ENCODE assay signal across 9 cellular contexts in genomic region chr1:220189750-220190347, GRCh38.
DNase-seq lines count a peak whose midpoint lies in the region; ATAC-seq, FAIRE-seq and TF ChIP-seq lines count a peak whose summit lies in the region.
"Had no signal": no experiment of that assay in that cellular context is flagged by ENCODE, and none has a peak within 500 bp of the region (broad histone marks: within the 10 kb centered on the region; RNA-seq: fewer than 3 reads in every experiment).

No MANE protein-coding gene starts in this region.

- H3K4me1 ChIP-seq in stomach: no peaks in the 10 kb centered on the region

- no peaks in the 10 kb centered on the region for H3K4me1 Mint-ChIP-seq in activated T-helper 2 cell treated with anti-CD3 and anti-CD28 coated beads, Interferon-gamma antibody, Interleukin-2, Interleukin-4, amounts not matched to agents 10 μg/mL and 5 μg/mL and 100 μg/mL, durations not matched to agents 14 hours and 24 hours and 36 hours (ENCODE audit: low read depth)

- no peak for TF ChIP-seq POLR2A in stomach (IDR thresholded peaks at IDR 0.05)

- TF ChIP-seq EP300 in stomach (IDR thresholded peaks at IDR 0.05): no peak

- DNase-seq in ELR (ENCODE audit: low read depth) (peak; percentile 66), KBM-7 (peak; percentile 46), SK-MEL-5 (ENCODE audit: low read depth, low spot score) (peak; percentile 59), frontal cortex (ENCODE audit: low spot score in 2 of 2) (peak in 1 of 2 donors; percentile 17), stomach (no peak)
- DNase-seq in activated T-helper 2 cell treated with anti-CD3 and anti-CD28 coated beads, Interferon-gamma antibody, Interleukin-2, Interleukin-4, amounts not matched to agents 10 μg/mL and 5 μg/mL and 100 μg/mL, durations not matched to agents 14 hours and 24 hours and 36 hours (ENCODE audit: low spot score): no peak

- H3K36me3 ChIP-seq in stomach: peaks cover 26 to 94% (median 81%) of the 10 kb centered on the region in 4 donors

- in situ Hi-C loops in KBM-7 (cut with MboI; ENCODE audit: low pct_unique_long_range_greater_than_20kb, low sequenced_read_pairs): no loop called here
- in situ Hi-C loops in SK-MEL-5 (cut with HindIII; ENCODE audit: low pct_unique_long_range_greater_than_20kb, low sequenced_read_pairs): no loop called here

- 39 to 78% (median 53%) methylated on average over 1 of the region's 1 CpG for WGBS in stomach, 5 donors

- no peak for ATAC-seq in GM21528 (IDR thresholded peaks at IDR 0.05; ENCODE audit: low FRiP score, unreplicated experiment)
- no peak for ATAC-seq in activated CD4-positive, CD25-positive, alpha-beta regulatory T cell treated with anti-CD3 and anti-CD28 coated beads, Interleukin-2, amount 50 U/mL, for 24 hours

- no peaks in the 10 kb centered on the region for H3K27me3 ChIP-seq in stomach

- H3K9me3 Mint-ChIP-seq in activated T-helper 2 cell treated with anti-CD3 and anti-CD28 coated beads, Interferon-gamma antibody, Interleukin-2, Interleukin-4, amounts not matched to agents 10 μg/mL and 5 μg/mL and 100 μg/mL, durations not matched to agents 14 hours and 24 hours and 36 hours: no peaks in the 10 kb centered on the region
- H3K9me3 Mint-ChIP-seq: T-helper 1 cell treated with Interleukin-12 subunit alpha and Interleukin-12 subunit beta and Interleukin-4 antibody, amounts not matched to agents 30 μg/mL and 1 μg/mL, for 36 hours had no signal

- peak; percentile 98 for FAIRE-seq in frontal cortex (lab: Jason Lieb, UNC)

- peak in 2 of 7 experiments; percentile 10 to 23 for TF ChIP-seq CTCF in stomach (IDR thresholded peaks at IDR 0.05)

- H3K27ac Mint-ChIP-seq in activated T-helper 2 cell treated with anti-CD3 and anti-CD28 coated beads, Interferon-gamma antibody, Interleukin-2, Interleukin-4, amounts not matched to agents 10 μg/mL and 5 μg/mL and 100 μg/mL, durations not matched to agents 14 hours and 24 hours and 36 hours: no peak overlapping the region
- H3K27ac Mint-ChIP-seq: T-helper 1 cell treated with Interleukin-12 subunit alpha and Interleukin-12 subunit beta and Interleukin-4 antibody, amounts not matched to agents 30 μg/mL and 1 μg/mL, for 36 hours had no signal

- intact Hi-C loops in stomach (cut with DNase I; ENCODE audit: low total_unique reads): no loop called here
- intact Hi-C loops in activated T-helper 2 cell treated with anti-CD3 and anti-CD28 coated beads, Interferon-gamma antibody, Interleukin-2, Interleukin-4, amounts not matched to agents 10 μg/mL and 5 μg/mL and 100 μg/mL, durations not matched to agents 14 hours and 24 hours and 36 hours (cut with micrococcal nuclease): loop anchor here (10.0 kb wide), 1 partner anchor 585 kb away; no protein-coding TSS in a partner anchor

- no peak overlapping the region for H3K4me3 Mint-ChIP-seq in activated T-helper 2 cell treated with anti-CD3 and anti-CD28 coated beads, Interferon-gamma antibody, Interleukin-2, Interleukin-4, amounts not matched to agents 10 μg/mL and 5 μg/mL and 100 μg/mL, durations not matched to agents 14 hours and 24 hours and 36 hours (ENCODE audit: low read depth)
- H3K4me3 Mint-ChIP-seq: T-helper 1 cell treated with Interleukin-12 subunit alpha and Interleukin-12 subunit beta and Interleukin-4 antibody, amounts not matched to agents 30 μg/mL and 1 μg/mL, for 36 hours had no signal

- no peak overlapping the region for H3K27ac ChIP-seq in stomach

- H3K27me3 Mint-ChIP-seq in activated T-helper 2 cell treated with anti-CD3 and anti-CD28 coated beads, Interferon-gamma antibody, Interleukin-2, Interleukin-4, amounts not matched to agents 10 μg/mL and 5 μg/mL and 100 μg/mL, durations not matched to agents 14 hours and 24 hours and 36 hours (ENCODE audit: low read depth): no peaks in the 10 kb centered on the region

- H3K4me3 ChIP-seq in stomach: no peak overlapping the region

- H3K9me3 ChIP-seq in stomach: no peaks in the 10 kb centered on the region

- peaks cover 42% of the 10 kb centered on the region for H3K36me3 Mint-ChIP-seq in activated T-helper 2 cell treated with anti-CD3 and anti-CD28 coated beads, Interferon-gamma antibody, Interleukin-2, Interleukin-4, amounts not matched to agents 10 μg/mL and 5 μg/mL and 100 μg/mL, durations not matched to agents 14 hours and 24 hours and 36 hours (ENCODE audit: low read depth)

Comparison
In these comparisons a context has a peak if more than half of its experiments do, and no peak if none do; other contexts are left out.
1. DNase-seq: peak in ELR (single experiment), KBM-7 (single experiment) and SK-MEL-5 (single experiment); none in stomach (single experiment) and activated T-helper 2 cell treated with anti-CD3 and anti-CD28 coated beads, Interferon-gamma antibody, Interleukin-2, Interleukin-4, amounts not matched to agents 10 μg/mL and 5 μg/mL and 100 μg/mL, durations not matched to agents 14 hours and 24 hours and 36 hours (single experiment).